Comparison of ENCODE assay signal across 11 cellular contexts in genomic region chr12:80938397-80938796, GRCh38. TPM values are rescaled to one million over a fixed set of nuclear protein-coding genes. Genes with fewer than 3 reads are reported as not detected.
DNase-seq lines count a peak whose midpoint lies in the region; ATAC-seq and TF ChIP-seq lines count a peak whose summit lies in the region.
"Had no signal": no experiment of that assay in that cellular context is flagged by ENCODE, and none has a peak within 500 bp of the region (broad histone marks: within the 10 kb centered on the region; RNA-seq: fewer than 3 reads in every experiment).

No MANE protein-coding gene starts in this region.

- peaks cover 0 to 12% of the 10 kb centered on the region in 2 donors for H3K27me3 Mint-ChIP-seq in natural killer cell treated with Interleukin-12 subunit alpha and Interleukin-12 subunit beta and Interleukin-15 and Interleukin-18, amount 100 ng/mL, for 72 hours
- H3K27me3 Mint-ChIP-seq in natural killer cell (ENCODE audit: low read depth in 2 of 2) = peaks cover 0 to 3% of the 10 kb centered on the region in 2 donors

- TF ChIP-seq CTCF in natural killer cell (IDR thresholded peaks at IDR 0.05) (no peak), upper lobe of right lung (IDR thresholded peaks at IDR 0.05) (no peak)

- H3K4me3 ChIP-seq in SJCRH30 (peak overlapping the region; percentile 97), upper lobe of right lung (peak overlapping the region; percentile 71)

- H3K36me3 ChIP-seq in SJCRH30 = no peaks in the 10 kb centered on the region
- no peaks in the 10 kb centered on the region for H3K36me3 ChIP-seq in upper lobe of right lung

- intact Hi-C loops in natural killer cell (cut with micrococcal nuclease) = no loop called here
- intact Hi-C loops in upper lobe of right lung (cut with DNase I) = no loop called here

- DNase-seq in natural killer cell treated with Interleukin-12 subunit alpha and Interleukin-12 subunit beta and Interleukin-15 and Interleukin-18, amount 100 ng/mL, for 72 hours (ENCODE audit: low spot score) = no peak
- DNase-seq in natural killer cell = no peak
- no peak for DNase-seq in SJCRH30
- DNase-seq in left kidney (ENCODE audit: low read depth, low spot score) = peak; percentile 41
- DNase-seq in upper lobe of right lung = no peak
- no peak for DNase-seq in activated CD4-positive, alpha-beta T cell treated with anti-CD3 and anti-CD28 coated beads for 48 hours
- no peak for DNase-seq in activated naive CD4-positive, alpha-beta T cell treated with anti-CD3 and anti-CD28 coated beads, Interleukin-2, amount 50 U/mL, for 16 hours
- DNase-seq in KG1 (lab: John Stamatoyannopoulos, UW) = no peak
- DNase-seq: activated CD4-positive, alpha-beta T cell treated with anti-CD3 and anti-CD28 coated beads for 4 hours; NCI-H2029; stimulated activated CD4-positive, alpha-beta T cell treated with anti-CD3 and anti-CD28 coated beads, Interleukin-15, amount 100 ng/mL, for 24 hours had no signal

- H3K4me3 Mint-ChIP-seq in natural killer cell treated with Interleukin-12 subunit alpha and Interleukin-12 subunit beta and Interleukin-15 and Interleukin-18, amount 100 ng/mL, for 72 hours = peak overlapping the region; percentile 12
- no peak overlapping the region for H3K4me3 Mint-ChIP-seq in natural killer cell

- H3K9me3 ChIP-seq in SJCRH30 (replicated peaks) = no peaks in the 10 kb centered on the region
- no peaks in the 10 kb centered on the region for H3K9me3 ChIP-seq in upper lobe of right lung

- no peak overlapping the region for H3K27ac Mint-ChIP-seq in natural killer cell treated with Interleukin-12 subunit alpha and Interleukin-12 subunit beta and Interleukin-15 and Interleukin-18, amount 100 ng/mL, for 72 hours
- no peak overlapping the region for H3K27ac Mint-ChIP-seq in natural killer cell

- H3K9me3 Mint-ChIP-seq in natural killer cell treated with Interleukin-12 subunit alpha and Interleukin-12 subunit beta and Interleukin-15 and Interleukin-18, amount 100 ng/mL, for 72 hours = peaks cover 6% of the 10 kb centered on the region
- peaks cover 6 to 11% of the 10 kb centered on the region in 2 donors for H3K9me3 Mint-ChIP-seq in natural killer cell

- peak overlapping the region; percentile 91; the same call in 1 of the 2 replicates for H3K27ac ChIP-seq in SJCRH30
- H3K27ac ChIP-seq in upper lobe of right lung = no peak overlapping the region

- ATAC-seq in natural killer cell treated with Interleukin-12 subunit alpha and Interleukin-12 subunit beta and Interleukin-15 and Interleukin-18, amount 100 ng/mL, for 72 hours = no peak
- no peak for ATAC-seq in natural killer cell
- ATAC-seq in upper lobe of right lung = no peak

- H3K27me3 ChIP-seq in SJCRH30 (no peaks in the 10 kb centered on the region), upper lobe of right lung (no peaks in the 10 kb centered on the region)

- H3K4me1 ChIP-seq in SJCRH30 = peaks cover 9% of the 10 kb centered on the region
- no peaks in the 10 kb centered on the region for H3K4me1 ChIP-seq in upper lobe of right lung

- H3K36me3 Mint-ChIP-seq in natural killer cell treated with Interleukin-12 subunit alpha and Interleukin-12 subunit beta and Interleukin-15 and Interleukin-18, amount 100 ng/mL, for 72 hours = peaks cover 3% of the 10 kb centered on the region
- no peaks in the 10 kb centered on the region for H3K36me3 Mint-ChIP-seq in natural killer cell

- no peaks in the 10 kb centered on the region for H3K4me1 Mint-ChIP-seq in natural killer cell treated with Interleukin-12 subunit alpha and Interleukin-12 subunit beta and Interleukin-15 and Interleukin-18, amount 100 ng/mL, for 72 hours (ENCODE audit: low read depth in 2 of 2)
- H3K4me1 Mint-ChIP-seq in natural killer cell = no peaks in the 10 kb centered on the region

RNA-seq across cellular contexts. Expression of gene LIN7A, which starts 0.7 kb away (rescaled TPM):
- total RNA-seq in natural killer cell treated with Interleukin-12 subunit alpha and Interleukin-12 subunit beta and Interleukin-15 and Interleukin-18, amount 100 ng/mL, for 72 hours = under 1 TPM in 1 of 2 donors, not detected in 1; 0.75 TPM
- total RNA-seq in natural killer cell (10 to 100 TPM in 1 of 3 donors, under 1 TPM in 2; 0.12 to 14.9 (median 0.27) TPM), upper lobe of right lung (18.9 TPM)
- 52.2 and 57.8 TPM in 2 replicates for total RNA-seq in SJCRH30 (2014; rRNA removed; shearing (Covaris generic))
